ENCODE assay signal across 25 cellular contexts in genomic region chr1:171860696-171861095, GRCh38. TPM values are rescaled to one million over a fixed set of nuclear protein-coding genes. Genes with fewer than 3 reads are reported as not detected.
A peak's percentile ranks its signal among the peaks of the same experiment; 100 is the strongest.
DNase-seq lines count a peak whose midpoint lies in the region; ATAC-seq, FAIRE-seq and TF ChIP-seq lines count a peak whose summit lies in the region.
"Had no signal": no experiment of that assay in that cellular context is flagged by ENCODE, and none has a peak within 500 bp of the region (broad histone marks: within the 10 kb centered on the region; RNA-seq: fewer than 3 reads in every experiment).

No MANE protein-coding gene starts in this region.

- H3K4me3 ChIP-seq in astrocyte (ENCODE audit: insufficient read depth, low read depth, low read length): no peak overlapping the region
- H3K4me3 ChIP-seq in epithelial cell of esophagus (ENCODE audit: low read length): no peak overlapping the region
- no peak overlapping the region for H3K4me3 ChIP-seq in keratinocyte (ENCODE audit: control insufficient read depth in 2 of 3, extremely low read depth in 1 of 3, insufficient read depth in 2 of 3, low read depth in 1 of 3, low read length in 3 of 3)
- H3K4me3 ChIP-seq: A549; BLaER1 treated with 17β-estradiol and CSF1 and Interleukin-3, amounts not matched to agents 10 nM and 100 nM; GM12878; GM23338; HAP-1 had no signal

- peaks cover 5% of the 10 kb centered on the region for H3K9me3 Mint-ChIP-seq in astrocyte (ENCODE audit: unreplicated experiment)
- H3K9me3 Mint-ChIP-seq: GM23338, HFFc6 had no signal

- no peak for ATAC-seq in GM21723 (IDR thresholded peaks at IDR 0.05; ENCODE audit: unreplicated experiment)
- ATAC-seq: A549, GM12878, GM23338 had no signal

- H4K20me1 ChIP-seq in astrocyte (ENCODE audit: insufficient read depth, low read length) (no peaks in the 10 kb centered on the region), keratinocyte (ENCODE audit: control insufficient read depth, extremely low read depth, insufficient read depth, low read length) (no peaks in the 10 kb centered on the region)
- H4K20me1 ChIP-seq: BLaER1 treated with 17β-estradiol and CSF1 and Interleukin-3, amounts not matched to agents 10 nM and 100 nM had no signal

- dilution Hi-C loops in keratinocyte (cut with MboI; ENCODE audit: extremely low pct_ligation_motif_present, low sequenced_read_pairs): no loop called here

- H3K27ac ChIP-seq in RWPE1 (no peak overlapping the region), astrocyte (ENCODE audit: low read depth, low read length) (no peak overlapping the region), keratinocyte (ENCODE audit: control insufficient read depth, insufficient read depth, low read length) (no peak overlapping the region)
- H3K27ac ChIP-seq: A549; BLaER1 treated with 17β-estradiol and CSF1 and Interleukin-3, amounts not matched to agents 10 nM and 100 nM had no signal

- no peaks in the 10 kb centered on the region for H3K4me1 Mint-ChIP-seq in astrocyte (ENCODE audit: low read depth, unreplicated experiment)
- H3K4me1 Mint-ChIP-seq: CD14-positive monocyte; CD8-positive, alpha-beta memory T cell; GM23338 had no signal

- H3K36me3 Mint-ChIP-seq in astrocyte (ENCODE audit: low read depth, unreplicated experiment): no peaks in the 10 kb centered on the region
- H3K36me3 Mint-ChIP-seq: CD14-positive monocyte had no signal

- no peaks in the 10 kb centered on the region for H3K9me3 ChIP-seq in astrocyte (ENCODE audit: insufficient read depth, low read depth, low read length)
- no peaks in the 10 kb centered on the region for H3K9me3 ChIP-seq in keratinocyte (ENCODE audit: control insufficient read depth, low read depth, low read length)
- H3K9me3 ChIP-seq: A549, BE2C, HAP-1 had no signal

- H3K27ac Mint-ChIP-seq in astrocyte (ENCODE audit: unreplicated experiment): peak overlapping the region; percentile 21
- H3K27ac Mint-ChIP-seq: CD14-positive monocyte; CD4-positive, alpha-beta T cell; CD8-positive, alpha-beta memory T cell; GM23338; HFFc6 had no signal

- H3K9ac ChIP-seq in astrocyte (ENCODE audit: low read length) (no peak overlapping the region), keratinocyte (ENCODE audit: control insufficient read depth, extremely low read depth, insufficient read depth, low read length) (no peak overlapping the region)
- H3K9ac ChIP-seq: BLaER1 treated with 17β-estradiol and CSF1 and Interleukin-3, amounts not matched to agents 10 nM and 100 nM had no signal

- H3K9me1 ChIP-seq in keratinocyte (ENCODE audit: control insufficient read depth, extremely low read depth, insufficient read depth, low read length): no peaks in the 10 kb centered on the region

- TF ChIP-seq CTCF in RWPE1 (conservative IDR thresholded peaks at IDR 0.05; ENCODE audit: low read depth): no peak
- no peak for TF ChIP-seq CTCF in astrocyte (IDR thresholded peaks at IDR 0.05; ENCODE audit: insufficient read depth, low read depth, low read length)
- no peak for TF ChIP-seq CTCF in epithelial cell of esophagus (IDR thresholded peaks at IDR 0.05; ENCODE audit: insufficient read depth, low read depth, low read length, missing control alignments)
- TF ChIP-seq CTCF in keratinocyte (optimal IDR thresholded peaks at IDR 0.05 in 1 of 3, IDR thresholded peaks at IDR 0.05 in 1 of 3, conservative IDR thresholded peaks at IDR 0.05 in 1 of 3; ENCODE audit: extremely low read depth in 1 of 3, insufficient read depth in 2 of 3, low read length in 3 of 3): no peak

- no peak overlapping the region for H2AFZ ChIP-seq in astrocyte (ENCODE audit: low read depth, low read length)
- peak overlapping the region; percentile 20 for H2AFZ ChIP-seq in keratinocyte (ENCODE audit: control insufficient read depth, low read length)
- H2AFZ ChIP-seq: GM23338 had no signal

- H3K4me2 ChIP-seq in astrocyte (ENCODE audit: low read length): no peak overlapping the region
- H3K4me2 ChIP-seq in keratinocyte (ENCODE audit: control insufficient read depth, extremely low read depth, insufficient read depth, low read depth, low read length): peak overlapping the region; percentile 0
- H3K4me2 ChIP-seq: A549; BLaER1 treated with 17β-estradiol and CSF1 and Interleukin-3, amounts not matched to agents 10 nM and 100 nM; GM23338 had no signal

- H3K36me3 ChIP-seq in astrocyte (ENCODE audit: insufficient read depth, low read length) (no peaks in the 10 kb centered on the region), keratinocyte (ENCODE audit: control insufficient read depth in 2 of 2, extremely low read depth in 1 of 2, insufficient read depth in 2 of 2, low read length in 2 of 2) (no peaks in the 10 kb centered on the region)
- H3K36me3 ChIP-seq: BE2C; BLaER1 treated with 17β-estradiol and CSF1 and Interleukin-3, amounts not matched to agents 10 nM and 100 nM; HAP-1 had no signal

- no peaks in the 10 kb centered on the region for H3K79me2 ChIP-seq in astrocyte (ENCODE audit: insufficient read depth, low read length)
- no peaks in the 10 kb centered on the region for H3K79me2 ChIP-seq in keratinocyte (ENCODE audit: control insufficient read depth, insufficient read depth, low read length)

- FAIRE-seq in astrocyte (lab: Jason Lieb, UNC): no peak
- FAIRE-seq in keratinocyte (lab: Jason Lieb, UNC): peak; percentile 71
- FAIRE-seq: A549, GM12878, GM19239 had no signal

- no peaks in the 10 kb centered on the region for H3K4me1 ChIP-seq in astrocyte (ENCODE audit: insufficient read depth, low read length)
- peaks cover 17% of the 10 kb centered on the region for H3K4me1 ChIP-seq in keratinocyte (ENCODE audit: control insufficient read depth, extremely low read depth, insufficient read depth, low read length)
- H3K4me1 ChIP-seq: A549; BE2C; BLaER1 treated with 17β-estradiol and CSF1 and Interleukin-3, amounts not matched to agents 10 nM and 100 nM; HAP-1 had no signal

- H3K4me3 Mint-ChIP-seq in astrocyte (ENCODE audit: unreplicated experiment): no peak overlapping the region
- H3K4me3 Mint-ChIP-seq: CD14-positive monocyte; CD4-positive, alpha-beta T cell; CD8-positive, alpha-beta memory T cell; GM23338; HFFc6 had no signal

- H3K27me3 ChIP-seq in astrocyte (ENCODE audit: insufficient read depth, low read length): no peaks in the 10 kb centered on the region
- no peaks in the 10 kb centered on the region for H3K27me3 ChIP-seq in keratinocyte (ENCODE audit: control insufficient read depth, extremely low read depth, insufficient read depth, low read length)
- H3K27me3 ChIP-seq: BE2C; BLaER1 treated with 17β-estradiol and CSF1 and Interleukin-3, amounts not matched to agents 10 nM and 100 nM had no signal

- POLR2A ChIA-PET in RWPE1 (lab: Yijun Ruan, JAX; ENCODE audit: low non-redundant PET): no interaction called here

- DNase-seq in RWPE1 (ENCODE audit: low spot score) (peak; percentile 25), astrocyte (ENCODE audit: low read depth) (no peak), epithelial cell of esophagus (ENCODE audit: low read depth) (peak; percentile 70), keratinocyte (ENCODE audit: low read depth, low spot score) (peak; percentile 28), SHP77 treated with DMSO at 0.1 percent for 48 hours (lab: John Stamatoyannopoulos, UW) (no peak)
- no peak for DNase-seq in stimulated activated CD4-positive, alpha-beta T cell treated with anti-CD3 and anti-CD28 coated beads, Interleukin-4, amount 100 ng/mL, for 4 hours
- DNase-seq: 8988T; ACHN; AML-193; BE2C; CD4-positive, alpha-beta T cell; CD8-positive, alpha-beta memory T cell; DMS 273 treated with DMSO at 0.1 percent for 48 hours; DMS79; EL; GDM1; HFFc6 had no signal

- CTCF ChIA-PET in RWPE1 (lab: Yijun Ruan, JAX): no interaction called here

- no peaks in the 10 kb centered on the region for H3K27me3 Mint-ChIP-seq in astrocyte (ENCODE audit: low read depth, unreplicated experiment)

RNA-seq across cellular contexts. Expression of gene DNM3, which starts 19.4 kb away (rescaled TPM):
- total RNA-seq in astrocyte: 4.7 and 6.5 TPM in 2 replicates
- polyA plus RNA-seq in keratinocyte: 1.6 to 2.0 TPM (median 1.9 TPM) in 3 replicates
- polyA plus RNA-seq in keratinocyte (2011; ENCODE audit: low read depth): 0.42 TPM
- polyA plus RNA-seq in keratinocyte (2011; cell fraction: cytosol; rRNA removed): 1.8 TPM in 2 replicates
- polyA plus RNA-seq in keratinocyte (2011; cell fraction: nucleus; rRNA removed): 3.1 and 4.1 TPM in 2 replicates
- polyA plus RNA-seq in keratinocyte (2012; ENCODE audit: low replicate concordance): 1.2 and 1.8 TPM in 2 replicates
- 2.1 to 4.1 TPM (median 2.5 TPM) in 3 replicates for polyA minus RNA-seq in keratinocyte
- polyA minus RNA-seq in keratinocyte (2011; cell fraction: cytosol; rRNA and poly(A)+ RNA removed): 2.5 TPM
- polyA minus RNA-seq in keratinocyte (2011; cell fraction: nucleus; rRNA and poly(A)+ RNA removed): 3.7 and 8.0 TPM in 2 replicates
- polyA plus RNA-seq: CD14-positive monocyte had no signal

Comparison
In these comparisons a context has a peak if more than half of its experiments do, and no peak if none do; other contexts are left out.
1. DNase-seq: peak in RWPE1 (single experiment), epithelial cell of esophagus (single experiment) and keratinocyte (single experiment); none in astrocyte (single experiment), SHP77 treated with DMSO at 0.1 percent for 48 hours (single experiment) and stimulated activated CD4-positive, alpha-beta T cell treated with anti-CD3 and anti-CD28 coated beads, Interleukin-4, amount 100 ng/mL, for 4 hours (0 of 2).